ENCODE assay signal across 2 cellular contexts in genomic region chr13:23778007-23778687, GRCh38.
A peak's percentile ranks its signal among the peaks of the same experiment; 100 is the strongest.
TF ChIP-seq lines count a peak whose summit lies in the region.

No MANE protein-coding gene starts in this region.

TF ChIP-seq in GM23338, 12 proteins besides CTCF, POLR2A, EP300 and RAD21 (continued from another document):
- TF ChIP-seq ZNF462 (CRISPR knock-in tag; IDR thresholded peaks at IDR 0.05): no peak
- no peak for TF ChIP-seq JUNB (IDR thresholded peaks at IDR 0.05; ENCODE audit: unreplicated experiment)
- TF ChIP-seq POLR2AphosphoS5 (IDR thresholded peaks at IDR 0.05; ENCODE audit: low read depth): no peak
- TF ChIP-seq NANOG (IDR thresholded peaks at IDR 0.05; ENCODE audit: borderline replicate concordance): no peak
- no peak for TF ChIP-seq REST (IDR thresholded peaks at IDR 0.05; ENCODE audit: unreplicated experiment)
- no peak for TF ChIP-seq CREB1 (CRISPR knock-in tag; IDR thresholded peaks at IDR 0.05; ENCODE audit: low read depth)
- TF ChIP-seq EZH2phosphoT487 (IDR thresholded peaks at IDR 0.05; ENCODE audit: unreplicated experiment): no peak
- no peak for TF ChIP-seq ZNF114 (CRISPR knock-in tag; IDR thresholded peaks at IDR 0.05)
- TF ChIP-seq, protein P1, sequence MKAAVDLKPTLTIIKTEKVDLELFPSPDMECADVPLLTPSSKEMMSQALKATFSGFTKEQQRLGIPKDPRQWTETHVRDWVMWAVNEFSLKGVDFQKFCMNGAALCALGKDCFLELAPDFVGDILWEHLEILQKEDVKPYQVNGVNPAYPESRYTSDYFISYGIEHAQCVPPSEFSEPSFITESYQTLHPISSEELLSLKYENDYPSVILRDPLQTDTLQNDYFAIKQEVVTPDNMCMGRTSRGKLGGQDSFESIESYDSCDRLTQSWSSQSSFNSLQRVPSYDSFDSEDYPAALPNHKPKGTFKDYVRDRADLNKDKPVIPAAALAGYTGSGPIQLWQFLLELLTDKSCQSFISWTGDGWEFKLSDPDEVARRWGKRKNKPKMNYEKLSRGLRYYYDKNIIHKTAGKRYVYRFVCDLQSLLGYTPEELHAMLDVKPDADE (IDR thresholded peaks at IDR 0.05): no peak
TF ChIP-seq in GM23338: peak in this region for 0.

TF ChIP-seq in K562, 482 proteins besides CTCF, POLR2A, EP300 and RAD21 (continued from another document):
- TF ChIP-seq ATF3 (IDR thresholded peaks at IDR 0.05): peak; percentile 76
- no peak for TF ChIP-seq ATF3 (CRISPR knock-in tag; conservative IDR thresholded peaks at IDR 0.05)
- no peak for TF ChIP-seq TAL1 (IDR thresholded peaks at IDR 0.05)
- no peak for TF ChIP-seq CBX1 (IDR thresholded peaks at IDR 0.05; ENCODE audit: low read depth)
- TF ChIP-seq COPS2 (conservative IDR thresholded peaks at IDR 0.05): no peak
